In the genomic region with DNA sequence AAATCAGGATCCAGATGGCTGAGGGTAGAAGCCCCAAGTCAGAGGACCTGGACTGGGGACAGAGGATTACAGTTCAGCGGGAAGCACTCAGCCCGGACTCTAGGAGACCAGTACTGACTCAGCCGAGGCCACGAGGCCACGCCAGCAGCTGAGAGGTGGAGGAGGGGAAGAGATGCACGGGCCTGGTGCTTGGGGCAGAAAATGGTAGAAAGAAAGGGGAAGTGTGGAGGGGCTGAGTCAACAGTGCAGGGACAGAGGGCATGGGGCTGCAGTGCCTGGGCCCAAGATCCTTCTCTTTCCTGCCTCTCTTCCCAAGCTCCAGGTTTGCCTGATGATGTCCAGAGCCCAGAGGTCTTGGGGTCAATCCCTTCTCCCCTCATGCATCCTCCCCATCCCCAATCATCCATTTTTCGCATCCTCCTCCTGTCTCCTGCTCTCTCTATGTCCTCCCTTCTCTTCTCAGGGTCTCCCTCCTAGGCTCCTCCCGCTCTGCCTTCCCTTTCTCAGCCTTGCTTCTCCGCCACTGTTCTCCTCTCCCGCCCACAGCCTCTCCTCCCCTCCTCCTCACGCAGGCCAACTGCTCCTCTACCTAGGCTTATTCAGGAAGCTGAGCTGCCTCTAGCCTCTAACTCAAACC, we compare ENCODE assay signal across 1 cellular context.
TF ChIP-seq lines count a peak whose summit lies in the region.

No MANE protein-coding gene starts in this region.

TF ChIP-seq in A549, 52 proteins besides CTCF, POLR2A, EP300 and RAD21 (continued from another document):
- no peak for TF ChIP-seq SMC3 (IDR thresholded peaks at IDR 0.05)
- no peak for TF ChIP-seq CEBPB (IDR thresholded peaks at IDR 0.05)
- no peak for TF ChIP-seq HDAC2 (IDR thresholded peaks at IDR 0.05)
- TF ChIP-seq RNF2 (IDR thresholded peaks at IDR 0.05; ENCODE audit: borderline replicate concordance, low read depth) = no peak
- no peak for TF ChIP-seq CHD2 (IDR thresholded peaks at IDR 0.05; ENCODE audit: low read length, partially characterized antibody)
- no peak for TF ChIP-seq KDM5A (IDR thresholded peaks at IDR 0.05)
- no peak for TF ChIP-seq ESRRA (IDR thresholded peaks at IDR 0.05; ENCODE audit: borderline replicate concordance, low read length)
- TF ChIP-seq RARB (CRISPR knock-in tag; IDR thresholded peaks at IDR 0.05) = no peak
